Comparison of ENCODE assay signal across 8 cellular contexts in the genomic region with DNA sequence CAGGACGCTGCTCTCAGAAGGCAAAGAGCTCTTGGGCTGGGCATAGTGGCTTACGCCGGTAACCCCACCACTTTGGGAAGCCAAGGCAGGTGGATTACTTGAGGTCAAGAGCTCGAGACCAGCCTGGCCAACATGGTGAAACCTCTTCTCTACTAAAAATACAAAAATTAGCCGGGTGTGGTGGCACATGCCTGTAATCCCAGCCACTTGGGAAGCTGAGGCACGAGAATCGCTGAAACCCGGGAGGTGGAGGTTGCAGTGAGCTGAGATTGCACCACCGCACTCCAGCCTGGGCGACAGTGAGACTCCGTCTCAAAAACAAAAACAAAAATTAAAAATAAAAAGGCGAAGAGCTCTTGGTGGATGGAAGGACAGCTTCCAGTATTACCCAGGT. TPM values are rescaled to one million over a fixed set of nuclear protein-coding genes. Genes with fewer than 3 reads are reported as not detected.
A peak's percentile ranks its signal among the peaks of the same experiment; 100 is the strongest.
DNase-seq lines count a peak whose midpoint lies in the region; ATAC-seq, FAIRE-seq and TF ChIP-seq lines count a peak whose summit lies in the region.
"Not testable (repeated sequence)": the region's sequence is repeated elsewhere in the genome, so short reads cannot be mapped to it uniquely, and the experiment has no call there.

No MANE protein-coding gene starts in this region.

- not testable (repeated sequence) for TF ChIP-seq CTCF in CD14-positive monocyte (IDR thresholded peaks at IDR 0.05); WI38 (IDR thresholded peaks at IDR 0.05; ENCODE audit: low read depth, low read length); astrocyte (IDR thresholded peaks at IDR 0.05; ENCODE audit: insufficient read depth, low read depth, low read length); HepG2 (CRISPR knock-in tag; IDR thresholded peaks at IDR 0.05); ovary (IDR thresholded peaks at IDR 0.05)

- peaks cover 20 to 38% (median 34%) of the 10 kb centered on the region in 3 donors for H3K27me3 Mint-ChIP-seq in CD14-positive monocyte (ENCODE audit: low read depth in 3 of 3)
- H3K27me3 Mint-ChIP-seq in IgD-negative memory B cell: not testable (repeated sequence)
- H3K27me3 Mint-ChIP-seq in astrocyte (ENCODE audit: low read depth, unreplicated experiment): peaks cover 50% of the 10 kb centered on the region

- H3K27ac ChIP-seq in astrocyte (ENCODE audit: low read depth, low read length); HepG2 (ENCODE audit: extremely low read length, insufficient read depth, low read length): not testable (repeated sequence)
- H3K27ac ChIP-seq in esophagus (ENCODE audit: low read depth in 2 of 2, low read length in 1 of 2) (peak overlapping the region; percentile 50 to 54), ovary (peak overlapping the region in 1 of 2 donors; percentile 79), temporal lobe (ENCODE audit: low read depth, low read length) (peak overlapping the region; percentile 98)

- not testable (repeated sequence) for FAIRE-seq in astrocyte (lab: Jason Lieb, UNC); HepG2 (lab: Jason Lieb, UNC)

- H3K9ac ChIP-seq in astrocyte (ENCODE audit: low read length) (peak overlapping the region; percentile 82), HepG2 (ENCODE audit: insufficient read depth, low read depth, low read length) (peak overlapping the region; percentile 73)

- peak overlapping the region; percentile 97 for H3K4me2 ChIP-seq in astrocyte (ENCODE audit: low read length)
- peak overlapping the region; percentile 99 for H3K4me2 ChIP-seq in HepG2 (ENCODE audit: low read depth, low read length)

- not testable (repeated sequence) for H3K9me3 ChIP-seq in astrocyte (ENCODE audit: insufficient read depth, low read depth, low read length); esophagus (ENCODE audit: control insufficient read depth in 2 of 2, insufficient read depth in 1 of 2, low read depth in 1 of 2, low read length in 1 of 2); HepG2 (ENCODE audit: low read length); ovary

- WGBS in esophagus, 2 donors: 57 to 59% methylated on average over 12 of the region's 12 CpGs
- under 1% methylated on average over 9 of the region's 12 CpGs for WGBS in HepG2 (ENCODE audit: low lambda C conversion rate)
- 57 to 77% (median 70%) methylated on average over 12 of the region's 12 CpGs for WGBS in ovary, 3 donors

- H4K20me1 ChIP-seq in astrocyte (ENCODE audit: insufficient read depth, low read length); HepG2 (ENCODE audit: insufficient read depth, low read length): not testable (repeated sequence)

- H3K27ac Mint-ChIP-seq in CD14-positive monocyte; astrocyte (ENCODE audit: unreplicated experiment): not testable (repeated sequence)
- H3K27ac Mint-ChIP-seq in IgD-negative memory B cell: peak overlapping the region in 1 of 3 donors; percentile 65

- peak overlapping the region; percentile 98 for H2AFZ ChIP-seq in astrocyte (ENCODE audit: low read depth, low read length)
- H2AFZ ChIP-seq in HepG2 (ENCODE audit: low read length): peak overlapping the region; percentile 16

- H3K4me1 ChIP-seq in astrocyte (ENCODE audit: insufficient read depth, low read length); ovary (ENCODE audit: insufficient read depth): not testable (repeated sequence)
- H3K4me1 ChIP-seq in esophagus (ENCODE audit: control insufficient read depth in 2 of 2, insufficient read depth in 2 of 2, low read length in 1 of 2) (peaks cover 8 to 12% of the 10 kb centered on the region in 2 donors), HepG2 (ENCODE audit: insufficient read depth, low read length) (peaks cover 43% of the 10 kb centered on the region)

- CTCF ChIA-PET in HepG2 (lab: Yijun Ruan, JAX; ENCODE audit: low intra/inter-chr PET ratio, low total read pairs): interaction anchor here (2.0 kb wide), 1 partner anchor 84 kb away, joined by 7 read pairs; no protein-coding TSS in a partner anchor

- H3K4me3 ChIP-seq in WI38 (ENCODE audit: low read depth, low read length) (peak overlapping the region; percentile 64), astrocyte (ENCODE audit: insufficient read depth, low read depth, low read length) (peak overlapping the region; percentile 76), esophagus (ENCODE audit: low read depth in 1 of 2, low read length in 2 of 2) (peak overlapping the region; percentile 65 to 69), HepG2 (replicated peaks in 1 of 3; ENCODE audit: insufficient read depth in 1 of 3, low read depth in 2 of 3, low read length in 3 of 3) (peak overlapping the region; percentile 80 to 88 (median 82)), ovary (peak overlapping the region; percentile 47)

- intact Hi-C loops in CD14-positive monocyte (cut with micrococcal nuclease): loop anchor here in 1 of 2 donors (10.0 kb wide), 1 partner anchor 528 kb away; a partner anchor contains a TSS
- intact Hi-C loops in HepG2 (cut with micrococcal nuclease; ENCODE audit: unreplicated experiment): loop anchor here (2.0 to 5.0 kb wide), 2 partner anchors 64 to 85 kb away; no protein-coding TSS in a partner anchor
- intact Hi-C loops in ovary (cut with DNase I): not testable (repeated sequence)

- not testable (repeated sequence) for TF ChIP-seq EP300 in HepG2 (IDR thresholded peaks at IDR 0.05; ENCODE audit: low read depth in 2 of 2, low read length in 2 of 2); HepG2 (CRISPR knock-in tag; IDR thresholded peaks at IDR 0.05; ENCODE audit: borderline replicate concordance); ovary (IDR thresholded peaks at IDR 0.05)

- not testable (repeated sequence) for TF ChIP-seq POLR2A in HepG2 (IDR thresholded peaks at IDR 0.05; ENCODE audit: insufficient read depth in 1 of 2, low read depth in 2 of 2, low read length in 2 of 2); ovary (IDR thresholded peaks at IDR 0.05)

- not testable (repeated sequence) for BruUV-seq in HepG2 (replicated peaks; lab: Mats Ljungman, UMichigan)

- H3K79me2 ChIP-seq in astrocyte (ENCODE audit: insufficient read depth, low read length); HepG2 (ENCODE audit: insufficient read depth, low read length): not testable (repeated sequence)

- not testable (repeated sequence) for H3K36me3 Mint-ChIP-seq in CD14-positive monocyte; IgD-negative memory B cell; astrocyte (ENCODE audit: low read depth, unreplicated experiment)

- in situ Hi-C loops in HepG2 (cut with HindIII; ENCODE audit: extremely low pct_ligation_motif_present, low pct_unique_long_range_greater_than_20kb): not testable (repeated sequence)

- POLR2A ChIA-PET in HepG2 (lab: Yijun Ruan, JAX): interaction anchor here (1.4 to 1.7 kb wide), 2 partner anchors 17 to 65 kb away, joined by 3 to 7 read pairs; no protein-coding TSS in a partner anchor

- not testable (repeated sequence) for DNase-seq in CD14-positive monocyte (ENCODE audit: low spot score); astrocyte (ENCODE audit: low read depth); HepG2 (ENCODE audit: low spot score)
- peak in 1 of 5 donors; percentile 36 for DNase-seq in ovary

- not testable (repeated sequence) for H3K27me3 ChIP-seq in astrocyte (ENCODE audit: insufficient read depth, low read length); esophagus (ENCODE audit: control insufficient read depth in 1 of 2, insufficient read depth in 2 of 2, low read length in 2 of 2); HepG2 (ENCODE audit: control insufficient read depth in 1 of 2, insufficient read depth in 2 of 2, low read length in 2 of 2); ovary

- not testable (repeated sequence) for H3K36me3 ChIP-seq in astrocyte (ENCODE audit: insufficient read depth, low read length); esophagus (ENCODE audit: control insufficient read depth in 2 of 2, insufficient read depth in 2 of 2, low read length in 1 of 2); HepG2 (replicated peaks in 1 of 2; ENCODE audit: control insufficient read depth in 1 of 2, insufficient read depth in 2 of 2, low read length in 2 of 2); ovary

- TF ChIP-seq RAD21 in HepG2 (CRISPR knock-in tag; IDR thresholded peaks at IDR 0.05): not testable (repeated sequence)

- H3K4me1 Mint-ChIP-seq in CD14-positive monocyte (peaks cover 25% of the 10 kb centered on the region), IgD-negative memory B cell (peaks cover 7 to 11% (median 9%) of the 10 kb centered on the region in 3 donors)
- not testable (repeated sequence) for H3K4me1 Mint-ChIP-seq in astrocyte (ENCODE audit: low read depth, unreplicated experiment)

- not testable (repeated sequence) for ATAC-seq in HepG2

- H3K4me3 Mint-ChIP-seq in CD14-positive monocyte: peak overlapping the region; percentile 88 to 95
- H3K4me3 Mint-ChIP-seq in IgD-negative memory B cell: peak overlapping the region; percentile 89 to 98 (median 94)
- peak overlapping the region; percentile 82 for H3K4me3 Mint-ChIP-seq in astrocyte (ENCODE audit: unreplicated experiment)

- not testable (repeated sequence) for H3K9me3 Mint-ChIP-seq in CD14-positive monocyte; IgD-negative memory B cell; astrocyte (ENCODE audit: unreplicated experiment)

RNA-seq across cellular contexts. Expression of a gene that starts 34.6 kb away (rescaled TPM):
- polyA plus RNA-seq in CD14-positive monocyte (10 to 100 TPM; 45.4 to 49.6 TPM), IgD-negative memory B cell (49.0 TPM), esophagus (10 to 100 TPM; 21.7 to 37.8 TPM), HepG2 (2011; rRNA removed) (27.2 and 32.3 TPM in 2 replicates), ovary (10 to 100 TPM; 16.6 to 74.8 TPM)
- total RNA-seq in astrocyte (48.3 and 55.8 TPM in 2 replicates), HepG2 (2016; rRNA removed; fragmentation: Illumina TruSeq; extraction: Trizol) (141 and 213 TPM in 2 replicates), ovary (10 to 100 TPM; 11.1 to 37.0 (median 23.3) TPM), temporal lobe (12.3 TPM)
- total RNA-seq in HepG2 (2016; cell fraction: cytosol; rRNA removed; fragmentation: Illumina TruSeq; extraction: Trizol; ENCODE audit: low read depth): 24.3 and 28.6 TPM in 2 replicates
- 139 and 219 TPM in 2 replicates for total RNA-seq in HepG2 (2016; cell fraction: insoluble cytoplasmic fraction; rRNA removed; fragmentation: Illumina TruSeq; extraction: Trizol)
- total RNA-seq in HepG2 (2016; cell fraction: membrane; rRNA removed; fragmentation: Illumina TruSeq; extraction: Trizol): 37.5 and 43.6 TPM in 2 replicates
- 48.8 and 49.5 TPM in 2 replicates for total RNA-seq in HepG2 (2016; cell fraction: nucleus; rRNA removed; fragmentation: Illumina TruSeq; extraction: Trizol)
- polyA plus RNA-seq in HepG2 (2011; cell fraction: cytosol; rRNA removed): 30.3 and 39.4 TPM in 2 replicates
- polyA plus RNA-seq in HepG2 (2011; cell fraction: nucleus; rRNA removed): 12.6 and 17.4 TPM in 2 replicates
- polyA plus RNA-seq in HepG2 (2012): 52.6 and 70.0 TPM in 2 replicates
- polyA plus RNA-seq in HepG2 (2016; cell fraction: cytosol; fragmentation: Illumina TruSeq; extraction: Trizol; ENCODE audit: low read depth): 28.9 and 31.1 TPM in 2 replicates
- polyA plus RNA-seq in HepG2 (2016; cell fraction: insoluble cytoplasmic fraction; fragmentation: Illumina TruSeq; extraction: Trizol; ENCODE audit: low read depth): 220 and 231 TPM in 2 replicates
- polyA plus RNA-seq in HepG2 (2016; cell fraction: membrane; fragmentation: Illumina TruSeq; extraction: Trizol; ENCODE audit: low read depth): 28.9 and 29.2 TPM in 2 replicates
- polyA plus RNA-seq in HepG2 (2016; cell fraction: nucleus; fragmentation: Illumina TruSeq; extraction: Trizol; ENCODE audit: insufficient read depth, low read depth): 73.7 and 88.9 TPM in 2 replicates
- polyA minus RNA-seq in HepG2 (2011; rRNA and poly(A)+ RNA removed; ENCODE audit: low replicate concordance): 23.2 and 27.5 TPM in 2 replicates
- 19.1 and 25.1 TPM in 2 replicates for polyA minus RNA-seq in HepG2 (2011; cell fraction: cytosol; rRNA and poly(A)+ RNA removed)
- polyA minus RNA-seq in HepG2 (2011; cell fraction: nucleus; rRNA and poly(A)+ RNA removed): 36.8 and 50.7 TPM in 2 replicates

RNA-seq across cellular contexts. Expression of a gene that starts 59.3 kb away (rescaled TPM):
- 1 to 10 TPM; 2.0 to 2.6 TPM for polyA plus RNA-seq in CD14-positive monocyte
- 4.7 TPM for polyA plus RNA-seq in IgD-negative memory B cell
- total RNA-seq in astrocyte: 18.0 and 19.8 TPM in 2 replicates
- polyA plus RNA-seq in esophagus: 1 to 10 TPM; 8.4 to 8.5 TPM
- 8.6 and 8.9 TPM in 2 replicates for total RNA-seq in HepG2 (2016; rRNA removed; fragmentation: Illumina TruSeq; extraction: Trizol)
- total RNA-seq in HepG2 (2016; cell fraction: cytosol; rRNA removed; fragmentation: Illumina TruSeq; extraction: Trizol; ENCODE audit: low read depth): 2.2 and 3.1 TPM in 2 replicates
- 7.2 and 8.0 TPM in 2 replicates for total RNA-seq in HepG2 (2016; cell fraction: insoluble cytoplasmic fraction; rRNA removed; fragmentation: Illumina TruSeq; extraction: Trizol)
- total RNA-seq in HepG2 (2016; cell fraction: membrane; rRNA removed; fragmentation: Illumina TruSeq; extraction: Trizol): 11.2 and 13.1 TPM in 2 replicates
- total RNA-seq in HepG2 (2016; cell fraction: nucleus; rRNA removed; fragmentation: Illumina TruSeq; extraction: Trizol): 5.6 and 5.9 TPM in 2 replicates
- 4.6 and 5.1 TPM in 2 replicates for polyA plus RNA-seq in HepG2 (2011; rRNA removed)
- 5.0 and 5.2 TPM in 2 replicates for polyA plus RNA-seq in HepG2 (2011; cell fraction: cytosol; rRNA removed)
- 5.8 and 6.6 TPM in 2 replicates for polyA plus RNA-seq in HepG2 (2011; cell fraction: nucleus; rRNA removed)
- 8.0 and 9.4 TPM in 2 replicates for polyA plus RNA-seq in HepG2 (2012)
- 2.2 and 2.7 TPM in 2 replicates for polyA plus RNA-seq in HepG2 (2016; cell fraction: cytosol; fragmentation: Illumina TruSeq; extraction: Trizol; ENCODE audit: low read depth)
- polyA plus RNA-seq in HepG2 (2016; cell fraction: insoluble cytoplasmic fraction; fragmentation: Illumina TruSeq; extraction: Trizol; ENCODE audit: low read depth): 10.4 and 13.0 TPM in 2 replicates
- polyA plus RNA-seq in HepG2 (2016; cell fraction: membrane; fragmentation: Illumina TruSeq; extraction: Trizol; ENCODE audit: low read depth): 8.6 and 9.7 TPM in 2 replicates
- polyA plus RNA-seq in HepG2 (2016; cell fraction: nucleus; fragmentation: Illumina TruSeq; extraction: Trizol; ENCODE audit: insufficient read depth, low read depth): 10.6 and 12.8 TPM in 2 replicates
- polyA minus RNA-seq in HepG2 (2011; rRNA and poly(A)+ RNA removed; ENCODE audit: low replicate concordance): 6.9 and 14.2 TPM in 2 replicates
- polyA minus RNA-seq in HepG2 (2011; cell fraction: cytosol; rRNA and poly(A)+ RNA removed): 3.9 and 5.1 TPM in 2 replicates
- polyA minus RNA-seq in HepG2 (2011; cell fraction: nucleus; rRNA and poly(A)+ RNA removed): 5.9 and 6.6 TPM in 2 replicates
- total RNA-seq in ovary: 10 to 100 TPM; 11.9 to 31.6 (median 26.9) TPM
- 10 to 100 TPM; 18.6 to 20.2 TPM for polyA plus RNA-seq in ovary
- total RNA-seq in temporal lobe: 17.0 TPM
